Comparison of ENCODE assay signal across 18 cellular contexts in the genomic region with DNA sequence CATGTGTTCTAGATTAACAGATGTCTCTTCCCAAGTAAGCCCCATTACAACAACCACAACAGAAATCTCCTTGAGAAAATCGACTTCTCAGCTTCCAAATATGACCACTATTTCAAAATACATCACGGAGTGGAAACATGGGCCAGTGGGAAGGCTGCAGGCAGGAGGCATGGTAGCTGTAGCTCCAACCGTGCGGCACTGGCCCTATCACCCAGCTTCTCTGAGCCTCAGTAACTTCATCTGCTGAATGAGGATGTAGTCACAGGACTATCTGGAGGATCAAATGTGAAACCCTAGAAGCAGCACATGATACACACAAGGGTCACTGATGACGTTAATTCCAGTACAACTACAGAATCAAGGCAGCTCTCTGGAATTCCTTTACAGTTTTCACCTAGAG.
DNase-seq lines count a peak whose midpoint lies in the region; ATAC-seq and TF ChIP-seq lines count a peak whose summit lies in the region.
"Had no signal": no experiment of that assay in that cellular context is flagged by ENCODE, and none has a peak within 500 bp of the region (broad histone marks: within the 10 kb centered on the region; RNA-seq: fewer than 3 reads in every experiment).

No MANE protein-coding gene starts in this region.

- POLR2A ChIA-PET in MCF 10A (lab: Yijun Ruan, JAX) = no interaction called here

- H3K4me1 ChIP-seq in breast epithelium = no peaks in the 10 kb centered on the region
- H3K4me1 ChIP-seq: tibial artery had no signal

- no peak for ATAC-seq in HG03135 (IDR thresholded peaks at IDR 0.05; ENCODE audit: unreplicated experiment)

- H3K36me3 ChIP-seq in breast epithelium = no peaks in the 10 kb centered on the region

- H3K4me3 Mint-ChIP-seq in MCF 10A (ENCODE audit: unreplicated experiment) (no peak overlapping the region), type B pancreatic cell (no peak overlapping the region), mesothelial cell of epicardium (no peak overlapping the region)

- H3K4me1 Mint-ChIP-seq in MCF 10A (ENCODE audit: insufficient read depth, unreplicated experiment) = no peaks in the 10 kb centered on the region
- peaks cover 34% of the 10 kb centered on the region for H3K4me1 Mint-ChIP-seq in type B pancreatic cell (ENCODE audit: unreplicated experiment)
- peaks cover 34% of the 10 kb centered on the region for H3K4me1 Mint-ChIP-seq in mesothelial cell of epicardium

- H3K27ac Mint-ChIP-seq in MCF 10A (ENCODE audit: low read depth, unreplicated experiment) (peak overlapping the region; percentile 12), type B pancreatic cell (peak overlapping the region; percentile 32), mesothelial cell of epicardium (no peak overlapping the region)
- H3K27ac Mint-ChIP-seq: activated T-helper 2 cell treated with anti-CD3 and anti-CD28 coated beads, Interferon-gamma antibody, Interleukin-2, Interleukin-4, amounts not matched to agents 10 μg/mL and 5 μg/mL and 100 μg/mL, durations not matched to agents 14 hours and 24 hours and 36 hours had no signal

- no peaks in the 10 kb centered on the region for H3K9me3 ChIP-seq in breast epithelium
- H3K9me3 ChIP-seq: tibial artery had no signal

- H3K4me3 ChIP-seq in breast epithelium = no peak overlapping the region
- H3K4me3 ChIP-seq: SK-N-MC, tibial artery had no signal

- intact Hi-C loops in MCF 10A (cut with micrococcal nuclease) = no loop called here
- intact Hi-C loops in breast epithelium (cut with DNase I; ENCODE audit: low total_unique reads) = no loop called here

- CTCF ChIA-PET in MCF 10A (lab: Yijun Ruan, JAX) = interaction anchor here (1.2 kb wide), 1 partner anchor 95 kb away, joined by 3 read pairs; no protein-coding TSS in a partner anchor

- peaks cover 23% of the 10 kb centered on the region for H3K36me3 Mint-ChIP-seq in MCF 10A (ENCODE audit: insufficient read depth, unreplicated experiment)
- peaks cover 28% of the 10 kb centered on the region for H3K36me3 Mint-ChIP-seq in type B pancreatic cell
- H3K36me3 Mint-ChIP-seq in mesothelial cell of epicardium = peaks cover 18% of the 10 kb centered on the region

- H3K27me3 ChIP-seq in breast epithelium = no peaks in the 10 kb centered on the region
- H3K27me3 ChIP-seq: tibial artery had no signal

- no peaks in the 10 kb centered on the region for H3K27me3 Mint-ChIP-seq in MCF 10A (ENCODE audit: insufficient read depth, unreplicated experiment)
- H3K27me3 Mint-ChIP-seq in type B pancreatic cell = no peaks in the 10 kb centered on the region
- no peaks in the 10 kb centered on the region for H3K27me3 Mint-ChIP-seq in mesothelial cell of epicardium (ENCODE audit: low read depth)

- BruUV-seq in MCF 10A (replicated peaks; lab: Mats Ljungman, UMichigan) = no TSS peak

- no peak for TF ChIP-seq CTCF in MCF 10A (IDR thresholded peaks at IDR 0.05; ENCODE audit: unreplicated experiment)
- TF ChIP-seq CTCF in breast epithelium (IDR thresholded peaks at IDR 0.05) = no peak
- no peak for TF ChIP-seq CTCF in type B pancreatic cell (conservative IDR thresholded peaks at IDR 0.05)
- no peak for TF ChIP-seq CTCF in mesothelial cell of epicardium (IDR thresholded peaks at IDR 0.05; ENCODE audit: unreplicated experiment)

- H3K27ac ChIP-seq in breast epithelium = no peak overlapping the region
- H3K27ac ChIP-seq: SK-N-MC, tibial artery had no signal

- no peak for DNase-seq in MCF 10A (ENCODE audit: unreplicated experiment)
- DNase-seq in breast epithelium (ENCODE audit: low spot score in 2 of 2) = no peak
- DNase-seq in epidermal melanocyte (ENCODE audit: insufficient read length, low spot score) = peak; percentile 76
- DNase-seq in myocyte (ENCODE audit: low read depth) = peak; percentile 23
- no peak for DNase-seq in type B pancreatic cell (ENCODE audit: extremely low spot score, unreplicated experiment)
- DNase-seq in mesothelial cell of epicardium (ENCODE audit: low spot score in 2 of 2, unreplicated experiment in 2 of 2) = no peak
- DNase-seq in middle frontal gyrus (ENCODE audit: extremely low spot score, low spot score) = no peak
- DNase-seq: effector CD4-positive, alpha-beta T cell; Kasumi-1; kidney; NCI-H1436; NCI-H510A; retina; stimulated activated CD8-positive, alpha-beta memory T cell treated with anti-CD3 and anti-CD28 coated beads, Interleukin-4, amount 100 ng/mL, for 48 hours; tibial artery had no signal

- no peak for TF ChIP-seq POLR2A in breast epithelium (IDR thresholded peaks at IDR 0.05)

- H3K9me3 Mint-ChIP-seq in MCF 10A (ENCODE audit: unreplicated experiment) (no peaks in the 10 kb centered on the region), type B pancreatic cell (no peaks in the 10 kb centered on the region), mesothelial cell of epicardium (no peaks in the 10 kb centered on the region)
- H3K9me3 Mint-ChIP-seq: activated T-helper 2 cell treated with anti-CD3 and anti-CD28 coated beads, Interferon-gamma antibody, Interleukin-2, Interleukin-4, amounts not matched to agents 10 μg/mL and 5 μg/mL and 100 μg/mL, durations not matched to agents 14 hours and 24 hours and 36 hours had no signal

Comparison
In these comparisons a context has a peak if more than half of its experiments do, and no peak if none do; other contexts are left out.
1. DNase-seq: peak in epidermal melanocyte (single experiment) and myocyte (single experiment); none in MCF 10A (single experiment), breast epithelium (0 of 2), type B pancreatic cell (single experiment), mesothelial cell of epicardium (0 of 2) and middle frontal gyrus (single experiment).